1 cellular context compared by ENCODE assay signal in genomic region chr6:112626468-112627082, GRCh38.
TF ChIP-seq lines count a peak whose summit lies in the region.

No MANE protein-coding gene starts in this region.

TF ChIP-seq in IMR-90, 13 proteins besides CTCF, POLR2A, EP300 and RAD21 (continued from another document):
- TF ChIP-seq ELK1 (IDR thresholded peaks at IDR 0.05; ENCODE audit: borderline replicate concordance, low read depth, low read length) (no peak), MAZ (IDR thresholded peaks at IDR 0.05; ENCODE audit: borderline replicate concordance, low read depth, low read length) (no peak), SMC3 (IDR thresholded peaks at IDR 0.05; ENCODE audit: low read depth, low read length) (no peak), RCOR1 (IDR thresholded peaks at IDR 0.05; ENCODE audit: insufficient replicate concordance, low read length) (peak; percentile 9), BHLHE40 (IDR thresholded peaks at IDR 0.05; ENCODE audit: low read depth, low read length) (no peak), CEBPB (IDR thresholded peaks at IDR 0.05; ENCODE audit: low read depth, low read length) (no peak), FOS (IDR thresholded peaks at IDR 0.05; ENCODE audit: low read depth, low read length) (no peak), NFE2L2 (IDR thresholded peaks at IDR 0.05; ENCODE audit: low read depth, low read length) (peak; percentile 99), MAFK (IDR thresholded peaks at IDR 0.05; ENCODE audit: low read depth, low read length) (peak; percentile 82)
